ENCODE assay signal across 12 cellular contexts in the genomic region with DNA sequence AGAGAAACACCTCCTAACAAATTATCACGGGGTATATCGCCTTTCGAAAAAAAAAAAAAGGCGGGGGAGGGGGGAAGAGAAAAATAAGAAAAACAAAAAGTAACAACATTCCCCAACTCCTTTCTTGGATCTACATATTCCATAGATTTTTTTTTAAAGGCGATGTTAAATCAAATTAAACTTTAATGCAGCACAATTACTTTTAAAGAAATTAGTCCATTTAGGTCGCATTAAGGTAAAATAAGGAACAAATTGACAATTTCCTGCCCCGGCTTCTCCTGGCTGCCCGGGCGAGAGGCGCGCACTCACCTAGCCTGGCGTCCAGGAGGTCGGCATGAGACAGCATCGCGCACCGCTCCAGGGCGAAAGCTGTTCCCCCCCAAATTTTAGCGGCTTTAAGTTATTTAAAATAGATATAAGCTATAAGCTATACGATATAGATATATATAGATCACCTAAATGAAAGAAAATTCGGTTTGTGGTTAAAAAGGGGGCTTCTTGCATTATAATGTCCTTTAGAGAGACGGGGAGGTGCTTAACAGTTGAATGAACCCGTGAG. TPM values are rescaled to one million over a fixed set of nuclear protein-coding genes. Genes with fewer than 3 reads are reported as not detected.
A peak's percentile ranks its signal among the peaks of the same experiment; 100 is the strongest.
DNase-seq lines count a peak whose midpoint lies in the region; ATAC-seq and TF ChIP-seq lines count a peak whose summit lies in the region.
"Had no signal": no experiment of that assay in that cellular context is flagged by ENCODE, and none has a peak within 500 bp of the region (broad histone marks: within the 10 kb centered on the region; RNA-seq: fewer than 3 reads in every experiment).

A gene (minus strand): TSS at position 510 of the 559 bp plus-strand sequence. CDS start 164 bp downstream, at position 346.

- peaks cover 84% of the 10 kb centered on the region for H3K27me3 Mint-ChIP-seq in stimulated activated naive CD8-positive, alpha-beta T cell treated with anti-CD3 and anti-CD28 coated beads, Interleukin-15, Interleukin-2, amounts not matched to agents 100 ng/mL and 50 ng/mL, for 24 hours
- H3K27me3 Mint-ChIP-seq in activated T-helper 1 cell treated with anti-CD3 and anti-CD28 coated beads, Interleukin-12 subunit alpha, Interleukin-12 subunit beta, Interleukin-2, Interleukin-4 antibody, amounts not matched to agents 30 ng/mL and 10 ng/mL and 1 ng/mL, durations not matched to agents 14 hours and 24 hours and 36 hours (ENCODE audit: insufficient read depth) = peaks cover 82% of the 10 kb centered on the region
- H3K27me3 Mint-ChIP-seq in memory B cell = peaks cover 28% of the 10 kb centered on the region

- WGBS in gastroesophageal sphincter (ENCODE audit: low coverage in 1 of 2), 2 donors = 12 to 15% methylated on average over 18 to 22 of the region's 22 CpGs

- peaks cover 11% of the 10 kb centered on the region for H3K9me3 Mint-ChIP-seq in stimulated activated naive CD8-positive, alpha-beta T cell treated with anti-CD3 and anti-CD28 coated beads, Interleukin-15, Interleukin-2, amounts not matched to agents 100 ng/mL and 50 ng/mL, for 24 hours
- peaks cover 7% of the 10 kb centered on the region for H3K9me3 Mint-ChIP-seq in activated T-helper 1 cell treated with anti-CD3 and anti-CD28 coated beads, Interleukin-12 subunit alpha, Interleukin-12 subunit beta, Interleukin-2, Interleukin-4 antibody, amounts not matched to agents 30 ng/mL and 10 ng/mL and 1 ng/mL, durations not matched to agents 14 hours and 24 hours and 36 hours
- H3K9me3 Mint-ChIP-seq in memory B cell = peaks cover 3% of the 10 kb centered on the region

- H3K4me3 Mint-ChIP-seq in stimulated activated naive CD8-positive, alpha-beta T cell treated with anti-CD3 and anti-CD28 coated beads, Interleukin-15, Interleukin-2, amounts not matched to agents 100 ng/mL and 50 ng/mL, for 24 hours = peak within 1 kb of the TSS; percentile 21
- H3K4me3 Mint-ChIP-seq in activated T-helper 1 cell treated with anti-CD3 and anti-CD28 coated beads, Interleukin-12 subunit alpha, Interleukin-12 subunit beta, Interleukin-2, Interleukin-4 antibody, amounts not matched to agents 30 ng/mL and 10 ng/mL and 1 ng/mL, durations not matched to agents 14 hours and 24 hours and 36 hours = peak within 1 kb of the TSS; percentile 5
- H3K4me3 Mint-ChIP-seq in memory B cell = peak within 1 kb of the TSS; percentile 21

- H3K27me3 ChIP-seq in gastroesophageal sphincter = peaks cover 100% of the 10 kb centered on the region

- no peak within 1 kb of the TSS for H3K4me3 ChIP-seq in gastroesophageal sphincter

- no peaks in the 10 kb centered on the region for H3K36me3 ChIP-seq in gastroesophageal sphincter

- no peak for DNase-seq in stimulated activated naive CD8-positive, alpha-beta T cell treated with anti-CD3 and anti-CD28 coated beads, Interleukin-15, Interleukin-2, amounts not matched to agents 100 U/mL and 50 U/mL, for 24 hours
- no peak for DNase-seq in activated T-helper 1 cell treated with anti-CD3 and anti-CD28 coated beads, Interleukin-12 subunit alpha, Interleukin-12 subunit beta, Interleukin-2, Interleukin-4 antibody, amounts not matched to agents 30 ng/mL and 10 ng/mL and 1 ng/mL, durations not matched to agents 14 hours and 24 hours and 36 hours (ENCODE audit: low spot score)
- no peak for DNase-seq in memory B cell (ENCODE audit: low spot score in 2 of 2)
- DNase-seq in NCI-H446 (lab: John Stamatoyannopoulos, UW) = no peak
- no peak for DNase-seq in NCI-H2196 treated with DMSO at 0.1 percent for 48 hours (lab: John Stamatoyannopoulos, UW; ENCODE audit: unreplicated experiment)
- no peak for DNase-seq in head of caudate nucleus
- DNase-seq: GF-D8, NCI-H1436 treated with DMSO at 0.1 percent for 48 hours had no signal

- H3K27ac Mint-ChIP-seq in stimulated activated naive CD8-positive, alpha-beta T cell treated with anti-CD3 and anti-CD28 coated beads, Interleukin-15, Interleukin-2, amounts not matched to agents 100 ng/mL and 50 ng/mL, for 24 hours = peak within 1 kb of the TSS; percentile 38
- peak within 1 kb of the TSS; percentile 87 for H3K27ac Mint-ChIP-seq in activated T-helper 1 cell treated with anti-CD3 and anti-CD28 coated beads, Interleukin-12 subunit alpha, Interleukin-12 subunit beta, Interleukin-2, Interleukin-4 antibody, amounts not matched to agents 30 ng/mL and 10 ng/mL and 1 ng/mL, durations not matched to agents 14 hours and 24 hours and 36 hours
- H3K27ac Mint-ChIP-seq in memory B cell = peak within 1 kb of the TSS; percentile 85

- H3K4me1 Mint-ChIP-seq in stimulated activated naive CD8-positive, alpha-beta T cell treated with anti-CD3 and anti-CD28 coated beads, Interleukin-15, Interleukin-2, amounts not matched to agents 100 ng/mL and 50 ng/mL, for 24 hours (ENCODE audit: low read depth) = peaks cover 24% of the 10 kb centered on the region
- peaks cover 13% of the 10 kb centered on the region for H3K4me1 Mint-ChIP-seq in activated T-helper 1 cell treated with anti-CD3 and anti-CD28 coated beads, Interleukin-12 subunit alpha, Interleukin-12 subunit beta, Interleukin-2, Interleukin-4 antibody, amounts not matched to agents 30 ng/mL and 10 ng/mL and 1 ng/mL, durations not matched to agents 14 hours and 24 hours and 36 hours (ENCODE audit: low read depth)
- H3K4me1 Mint-ChIP-seq in memory B cell = peaks cover 5% of the 10 kb centered on the region

- peaks cover 0 to 52% (median 18%) of the 10 kb centered on the region in 3 donors for H3K4me1 ChIP-seq in gastroesophageal sphincter

- no peaks in the 10 kb centered on the region for H3K9me3 ChIP-seq in gastroesophageal sphincter

- no peak within 1 kb of the TSS for H3K27ac ChIP-seq in gastroesophageal sphincter

- TF ChIP-seq POLR2A in gastroesophageal sphincter (IDR thresholded peaks at IDR 0.05) = no peak

- TF ChIP-seq CTCF in gastroesophageal sphincter (IDR thresholded peaks at IDR 0.05) = no peak

- no peak for TF ChIP-seq EP300 in gastroesophageal sphincter (IDR thresholded peaks at IDR 0.05)

- no peak for ATAC-seq in stimulated activated naive CD8-positive, alpha-beta T cell treated with anti-CD3 and anti-CD28 coated beads, Interleukin-15, Interleukin-2, amounts not matched to agents 100 U/mL and 50 U/mL, for 24 hours
- ATAC-seq in memory B cell (ENCODE audit: low read depth) = no peak
- ATAC-seq in gastroesophageal sphincter = no peak

- intact Hi-C loops in activated T-helper 1 cell treated with anti-CD3 and anti-CD28 coated beads, Interleukin-12 subunit alpha, Interleukin-12 subunit beta, Interleukin-2, Interleukin-4 antibody, amounts not matched to agents 30 ng/mL and 10 ng/mL and 1 ng/mL, durations not matched to agents 14 hours and 24 hours and 36 hours (cut with micrococcal nuclease) = loop anchor here (5.0 to 10.0 kb wide), 2 partner anchors 204 to 1553 kb away; a partner anchor contains a TSS
- intact Hi-C loops in head of caudate nucleus (cut with DNase I) = loop anchor here (10.0 kb wide), 1 partner anchor 143 kb away; a partner anchor contains a TSS

- H3K36me3 Mint-ChIP-seq in stimulated activated naive CD8-positive, alpha-beta T cell treated with anti-CD3 and anti-CD28 coated beads, Interleukin-15, Interleukin-2, amounts not matched to agents 100 ng/mL and 50 ng/mL, for 24 hours (ENCODE audit: low read depth) = peaks cover 15% of the 10 kb centered on the region
- peaks cover 7% of the 10 kb centered on the region for H3K36me3 Mint-ChIP-seq in activated T-helper 1 cell treated with anti-CD3 and anti-CD28 coated beads, Interleukin-12 subunit alpha, Interleukin-12 subunit beta, Interleukin-2, Interleukin-4 antibody, amounts not matched to agents 30 ng/mL and 10 ng/mL and 1 ng/mL, durations not matched to agents 14 hours and 24 hours and 36 hours (ENCODE audit: low read depth)
- peaks cover 2% of the 10 kb centered on the region for H3K36me3 Mint-ChIP-seq in memory B cell

RNA-seq across cellular contexts. Expression of the gene that starts here (rescaled TPM):
- total RNA-seq in activated T-helper 1 cell treated with anti-CD3 and anti-CD28 coated beads, Interleukin-12 subunit alpha, Interleukin-12 subunit beta, Interleukin-2, Interleukin-4 antibody, amounts not matched to agents 30 ng/mL and 10 ng/mL and 1 ng/mL, durations not matched to agents 14 hours and 24 hours and 36 hours = not detected in 2 replicates
- under 1 TPM in 1 of 4 donors, not detected in 3; 0.50 TPM for total RNA-seq in gastroesophageal sphincter
- total RNA-seq: mesenteric fat pad, subcutaneous adipose tissue had no signal
